Comparison of ENCODE assay signal across 23 cellular contexts in the genomic region with DNA sequence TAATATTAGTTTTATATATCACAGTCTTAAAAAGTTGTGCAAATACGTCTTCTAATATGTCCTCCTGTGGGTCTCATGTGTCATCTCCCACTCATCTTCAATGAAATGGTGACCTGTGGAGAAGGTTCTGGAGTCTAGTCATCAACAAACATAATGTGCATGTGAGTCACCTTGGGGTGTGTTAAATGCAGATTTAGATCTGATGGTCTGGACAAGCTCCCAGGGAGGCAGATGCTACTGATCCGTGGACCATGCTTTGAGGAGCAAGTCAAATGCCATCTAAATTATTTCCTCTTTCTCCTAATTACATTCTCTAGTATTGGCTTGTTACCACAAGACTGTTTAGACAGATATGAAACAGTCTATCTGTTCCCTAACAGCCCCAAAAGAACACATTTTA.
DNase-seq lines count a peak whose midpoint lies in the region; ATAC-seq and TF ChIP-seq lines count a peak whose summit lies in the region.
"Had no signal": no experiment of that assay in that cellular context is flagged by ENCODE, and none has a peak within 500 bp of the region (broad histone marks: within the 10 kb centered on the region; RNA-seq: fewer than 3 reads in every experiment).

No MANE protein-coding gene starts in this region.

- TF ChIP-seq CTCF in IMR-90 (conservative IDR thresholded peaks at IDR 0.05; ENCODE audit: low read depth, low read length) (no peak), astrocyte of the spinal cord (IDR thresholded peaks at IDR 0.05; ENCODE audit: low read depth, low read length) (no peak), fibroblast of mammary gland (conservative IDR thresholded peaks at IDR 0.05; ENCODE audit: control insufficient read depth, insufficient read depth, low read depth, low read length) (no peak), smooth muscle cell (IDR thresholded peaks at IDR 0.05; ENCODE audit: borderline replicate concordance, insufficient read depth, poor library complexity, severe bottlenecking) (no peak)

- TF ChIP-seq RAD21 in IMR-90 (IDR thresholded peaks at IDR 0.05; ENCODE audit: low read length), result no peak

- H2BK5ac ChIP-seq in IMR-90 (ENCODE audit: low read depth, low read length, poor library complexity, severe bottlenecking), result no peak overlapping the region

- H4K20me1 ChIP-seq in IMR-90 (ENCODE audit: insufficient read depth, low read length) (no peaks in the 10 kb centered on the region), smooth muscle cell (ENCODE audit: low read depth) (no peaks in the 10 kb centered on the region)
- H4K20me1 ChIP-seq: BLaER1 had no signal

- no peak overlapping the region for H2BK15ac ChIP-seq in IMR-90 (ENCODE audit: low read depth, low read length)

- no peaks in the 10 kb centered on the region for H3F3A ChIP-seq in smooth muscle cell (ENCODE audit: low read depth)

- H2BK120ac ChIP-seq in IMR-90 (ENCODE audit: low read depth, low read length), result no peak overlapping the region

- no peaks in the 10 kb centered on the region for H3K9me1 ChIP-seq in IMR-90 (ENCODE audit: insufficient read depth, low read length)

- no peak overlapping the region for H4K91ac ChIP-seq in IMR-90 (ENCODE audit: insufficient read depth, low read depth, low read length)

- H3K14ac ChIP-seq in IMR-90 (replicated peaks; ENCODE audit: low read depth, low read length), result no peak overlapping the region

- no peak overlapping the region for H4K8ac ChIP-seq in IMR-90 (ENCODE audit: low read depth in 2 of 2, low read length in 2 of 2)

- H3K9me3 ChIP-seq in IMR-90 (ENCODE audit: control insufficient read depth, insufficient read depth, low read length) (no peaks in the 10 kb centered on the region), smooth muscle cell (replicated peaks; ENCODE audit: low read depth) (no peaks in the 10 kb centered on the region), SJCRH30 (replicated peaks) (no peaks in the 10 kb centered on the region)
- H3K9me3 ChIP-seq: BE2C, BLaER1 had no signal

- in situ Hi-C loops in IMR-90 (cut with MboI; ENCODE audit: low sequenced_read_pairs) (no loop called here), astrocyte of the spinal cord (cut with HindIII; ENCODE audit: low sequenced_read_pairs) (no loop called here)

- H2AFZ ChIP-seq in IMR-90 (replicated peaks; ENCODE audit: low read length, poor library complexity), result no peak overlapping the region
- H2AFZ ChIP-seq in smooth muscle cell (ENCODE audit: low read depth), result no peak overlapping the region

- no peak overlapping the region for H2AK5ac ChIP-seq in IMR-90 (ENCODE audit: low read depth, low read length)

- H3K4ac ChIP-seq in IMR-90 (ENCODE audit: low read depth, low read length), result no peak overlapping the region

- intact Hi-C loops in IMR-90 (cut with micrococcal nuclease), result no loop called here

- no peaks in the 10 kb centered on the region for H3K36me3 ChIP-seq in IMR-90 (ENCODE audit: control insufficient read depth, insufficient read depth, low read length)
- H3K36me3 ChIP-seq in smooth muscle cell (ENCODE audit: low read depth), result no peaks in the 10 kb centered on the region
- H3K36me3 ChIP-seq in SJCRH30, result no peaks in the 10 kb centered on the region
- H3K36me3 ChIP-seq: BE2C, BLaER1 had no signal

- no peak overlapping the region for H4K5ac ChIP-seq in IMR-90 (ENCODE audit: low read depth, low read length)

- no peak overlapping the region for H2BK20ac ChIP-seq in IMR-90 (ENCODE audit: low read depth, low read length)

- H3K56ac ChIP-seq in IMR-90 (ENCODE audit: extremely low read depth, insufficient read depth, low read length), result no peak overlapping the region

- H3K4me2 ChIP-seq in IMR-90 (ENCODE audit: low read depth, low read length) (no peak overlapping the region), smooth muscle cell (no peak overlapping the region)
- H3K4me2 ChIP-seq: BLaER1 had no signal

- DNase-seq in IMR-90 (peak; percentile 9), astrocyte of the spinal cord (ENCODE audit: low read depth, low spot score) (peak; percentile 4), fibroblast of mammary gland (ENCODE audit: low read depth) (peak; percentile 18), smooth muscle cell (lab: John Stamatoyannopoulos, UW; ENCODE audit: unreplicated experiment) (no peak), SJCRH30 (no peak)
- DNase-seq: 8988T; ACHN; BE2C; C1 segment of cervical spinal cord; CD4-positive, alpha-beta memory T cell; CD4-positive, CD25-positive, alpha-beta regulatory T cell; CD8-positive, alpha-beta memory T cell; COR-L47; DMS 273 treated with DMSO at 0.1 percent for 48 hours; DMS153; DMS53; DMS79; DND-41; EL; GDM1 had no signal

- no peak overlapping the region for H3K27ac ChIP-seq in IMR-90 (ENCODE audit: insufficient read depth, low read length)
- H3K27ac ChIP-seq in smooth muscle cell (ENCODE audit: low read depth), result no peak overlapping the region
- H3K27ac ChIP-seq in SJCRH30, result no peak overlapping the region
- H3K27ac ChIP-seq: BLaER1 had no signal

- H3K4me3 ChIP-seq in IMR-90 (ENCODE audit: insufficient read depth, low read depth, low read length) (no peak overlapping the region), astrocyte of the spinal cord (ENCODE audit: low read depth, low read length) (no peak overlapping the region), fibroblast of mammary gland (ENCODE audit: control insufficient read depth, low read depth, low read length) (no peak overlapping the region), smooth muscle cell (no peak overlapping the region), SJCRH30 (no peak overlapping the region)
- H3K4me3 ChIP-seq: BLaER1, GM12878 had no signal

- no peak overlapping the region for H2AK9ac ChIP-seq in IMR-90 (replicated peaks; ENCODE audit: low read depth, low read length, poor library complexity)

- no peak overlapping the region for H3K18ac ChIP-seq in IMR-90 (ENCODE audit: low read depth, low read length)

- H3K79me1 ChIP-seq in IMR-90 (ENCODE audit: low read depth in 1 of 2, low read length in 2 of 2), result no peaks in the 10 kb centered on the region

- dilution Hi-C loops in IMR-90 (cut with HindIII; ENCODE audit: low sequenced_read_pairs, unreplicated experiment), result no loop called here

- POLR2A ChIA-PET in IMR-90 (lab: Charles Lee; ENCODE audit: unreplicated experiment), result interaction anchor here (0.6 kb wide), 1 partner anchor 10 kb away, joined by 6 read pairs; no protein-coding TSS in a partner anchor

- CTCF ChIA-PET in IMR-90 (lab: Yijun Ruan, JAX), result no interaction called here

- no peak for TF ChIP-seq POLR2A in IMR-90 (IDR thresholded peaks at IDR 0.05; ENCODE audit: low read depth, low read length)

- no peak overlapping the region for H3K23ac ChIP-seq in IMR-90 (ENCODE audit: low read depth, low read length)

- no peaks in the 10 kb centered on the region for H3K27me3 ChIP-seq in IMR-90 (ENCODE audit: control insufficient read depth, insufficient read depth, low read length)
- no peaks in the 10 kb centered on the region for H3K27me3 ChIP-seq in smooth muscle cell (ENCODE audit: low read depth)
- no peaks in the 10 kb centered on the region for H3K27me3 ChIP-seq in SJCRH30
- H3K27me3 ChIP-seq: BE2C, BLaER1 had no signal

- no peaks in the 10 kb centered on the region for H3K4me1 ChIP-seq in IMR-90 (ENCODE audit: control insufficient read depth, insufficient read depth, low read length)
- no peaks in the 10 kb centered on the region for H3K4me1 ChIP-seq in smooth muscle cell (ENCODE audit: low read depth)
- H3K4me1 ChIP-seq in SJCRH30, result no peaks in the 10 kb centered on the region
- H3K4me1 ChIP-seq: BE2C, BLaER1 had no signal

- no peak overlapping the region for H3K9ac ChIP-seq in IMR-90 (ENCODE audit: low read depth, low read length)
- H3K9ac ChIP-seq in smooth muscle cell (ENCODE audit: low read depth), result no peak overlapping the region
- H3K9ac ChIP-seq: BLaER1 had no signal

- no CpG with 5 or more reads among the region's 2 CpGs for WGBS in IMR-90 (ENCODE audit: extremely low coverage in 2 of 2, insufficient read length in 1 of 2), 2 experiments
- 92% methylated on average over 2 of the region's 2 CpGs for WGBS in smooth muscle cell (ENCODE audit: low lambda C conversion rate)

- BruUV-seq in IMR-90 (replicated peaks; lab: Mats Ljungman, UMichigan), result no TSS peak

- no peaks in the 10 kb centered on the region for H3K79me2 ChIP-seq in smooth muscle cell (ENCODE audit: low read depth)

- ATAC-seq in IMR-90 (ENCODE audit: low read depth), result no peak
- ATAC-seq in HG03571 (IDR thresholded peaks at IDR 0.05; ENCODE audit: unreplicated experiment), result no peak
- ATAC-seq: GM12878 had no signal

TF ChIP-seq in IMR-90, 13 proteins besides CTCF, POLR2A, EP300 and RAD21 (continues in another document):
- no peak for TF ChIP-seq CHD1 (IDR thresholded peaks at IDR 0.05; ENCODE audit: low read depth, low read length)
- no peak for TF ChIP-seq MAFK (IDR thresholded peaks at IDR 0.05; ENCODE audit: low read depth, low read length)
- TF ChIP-seq MXI1 (IDR thresholded peaks at IDR 0.05; ENCODE audit: borderline replicate concordance, low read depth, low read length), result no peak
- TF ChIP-seq, protein P1, sequence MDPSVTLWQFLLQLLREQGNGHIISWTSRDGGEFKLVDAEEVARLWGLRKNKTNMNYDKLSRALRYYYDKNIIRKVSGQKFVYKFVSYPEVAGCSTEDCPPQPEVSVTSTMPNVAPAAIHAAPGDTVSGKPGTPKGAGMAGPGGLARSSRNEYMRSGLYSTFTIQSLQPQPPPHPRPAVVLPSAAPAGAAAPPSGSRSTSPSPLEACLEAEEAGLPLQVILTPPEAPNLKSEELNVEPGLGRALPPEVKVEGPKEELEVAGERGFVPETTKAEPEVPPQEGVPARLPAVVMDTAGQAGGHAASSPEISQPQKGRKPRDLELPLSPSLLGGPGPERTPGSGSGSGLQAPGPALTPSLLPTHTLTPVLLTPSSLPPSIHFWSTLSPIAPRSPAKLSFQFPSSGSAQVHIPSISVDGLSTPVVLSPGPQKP (IDR thresholded peaks at IDR 0.05; ENCODE audit: borderline replicate concordance, low read depth, low read length), result no peak
- no peak for TF ChIP-seq NFE2L2 (IDR thresholded peaks at IDR 0.05; ENCODE audit: low read depth, low read length)
- TF ChIP-seq, protein P2, sequence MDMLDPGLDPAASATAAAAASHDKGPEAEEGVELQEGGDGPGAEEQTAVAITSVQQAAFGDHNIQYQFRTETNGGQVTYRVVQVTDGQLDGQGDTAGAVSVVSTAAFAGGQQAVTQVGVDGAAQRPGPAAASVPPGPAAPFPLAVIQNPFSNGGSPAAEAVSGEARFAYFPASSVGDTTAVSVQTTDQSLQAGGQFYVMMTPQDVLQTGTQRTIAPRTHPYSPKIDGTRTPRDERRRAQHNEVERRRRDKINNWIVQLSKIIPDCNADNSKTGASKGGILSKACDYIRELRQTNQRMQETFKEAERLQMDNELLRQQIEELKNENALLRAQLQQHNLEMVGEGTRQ (IDR thresholded peaks at IDR 0.05; ENCODE audit: low read depth, low read length), result no peak
- TF ChIP-seq CEBPB (IDR thresholded peaks at IDR 0.05; ENCODE audit: low read depth, low read length), result no peak
- TF ChIP-seq BHLHE40 (IDR thresholded peaks at IDR 0.05; ENCODE audit: low read depth, low read length), result no peak
- TF ChIP-seq FOS (IDR thresholded peaks at IDR 0.05; ENCODE audit: low read depth, low read length), result no peak
- TF ChIP-seq RFX5 (IDR thresholded peaks at IDR 0.05; ENCODE audit: low read depth, low read length), result no peak
- TF ChIP-seq MAZ (IDR thresholded peaks at IDR 0.05; ENCODE audit: borderline replicate concordance, low read depth, low read length), result no peak
- no peak for TF ChIP-seq RCOR1 (IDR thresholded peaks at IDR 0.05; ENCODE audit: insufficient replicate concordance, low read length)

Comparison
In these comparisons a context has a peak if more than half of its experiments do, and no peak if none do; other contexts are left out.
1. DNase-seq: peak in IMR-90 (single experiment), astrocyte of the spinal cord (single experiment) and fibroblast of mammary gland (single experiment); none in smooth muscle cell (single experiment) and SJCRH30 (0 of 2).